In genomic region chr1:70204578-70204977, GRCh38 we compare ENCODE assay signal across 8 cellular contexts. TPM values are rescaled to one million over a fixed set of nuclear protein-coding genes. Genes with fewer than 3 reads are reported as not detected.
DNase-seq lines count a peak whose midpoint lies in the region; ATAC-seq, FAIRE-seq and TF ChIP-seq lines count a peak whose summit lies in the region.

No MANE protein-coding gene starts in this region.

- 1% methylated on average over 3 of the region's 3 CpGs for WGBS in pancreas, 2 donors

- H3K36me3 ChIP-seq in OCI-LY7 (ENCODE audit: insufficient read depth, low read length) (peaks cover 24% of the 10 kb centered on the region), pancreas (no peaks in the 10 kb centered on the region)

- H3K27me3 ChIP-seq in pancreas = no peaks in the 10 kb centered on the region

- H4K20me1 ChIP-seq in OCI-LY7 (ENCODE audit: insufficient read depth, low read length) = peaks cover 3% of the 10 kb centered on the region; the same call in 1 of the 2 replicates

- H3K4me1 ChIP-seq in OCI-LY7 (ENCODE audit: insufficient read depth, low read length, poor library complexity, severe bottlenecking) (peaks cover 52% of the 10 kb centered on the region), pancreas (peaks cover 0 to 26% (median 21%) of the 10 kb centered on the region in 3 donors)

- H3K9me2 ChIP-seq in OCI-LY7 (ENCODE audit: insufficient read depth, low read length) = no peaks in the 10 kb centered on the region

- no peak overlapping the region for H3K27ac ChIP-seq in OCI-LY7 (ENCODE audit: low read depth, low read length, poor library complexity, severe bottlenecking)
- H3K27ac ChIP-seq in epithelial cell of prostate = peak overlapping the region; percentile 78
- peak overlapping the region in 1 of 4 donors; percentile 87 for H3K27ac ChIP-seq in pancreas

- intact Hi-C loops in OCI-LY7 (cut with micrococcal nuclease; ENCODE audit: unreplicated experiment) (no loop called here), pancreas (cut with DNase I) (no loop called here)

- TF ChIP-seq CTCF in OCI-LY7 (conservative IDR thresholded peaks at IDR 0.05; ENCODE audit: low read length) (no peak), pancreas (IDR thresholded peaks at IDR 0.05) (no peak)

- no peak for FAIRE-seq in pancreas (lab: Jason Lieb, UNC)

- H3K9me3 ChIP-seq in OCI-LY7 (ENCODE audit: low read length) = no peaks in the 10 kb centered on the region
- no peaks in the 10 kb centered on the region for H3K9me3 ChIP-seq in pancreas

- DNase-seq in OCI-LY7 (ENCODE audit: low spot score) (peak; percentile 16), epithelial cell of prostate (ENCODE audit: low read depth, low spot score) (no peak), pancreas (no peak), left lobe of liver (ENCODE audit: low spot score) (no peak), germinal center (ENCODE audit: low spot score) (no peak), NCI-H1436 treated with DMSO at 0.1 percent for 48 hours (lab: John Stamatoyannopoulos, UW) (no peak)

- BruUV-seq in OCI-LY7 (replicated peaks; lab: Mats Ljungman, UMichigan) = no TSS peak

- CTCF ChIA-PET in OCI-LY7 (lab: Charles Lee; ENCODE audit: unreplicated experiment) = no interaction called here

- H3K4me3 ChIP-seq in GM08714 (ENCODE audit: low read length) (peak overlapping the region; percentile 96), OCI-LY7 (ENCODE audit: low read depth, low read length, poor library complexity, severe bottlenecking) (peak overlapping the region; percentile 76), pancreas (peak overlapping the region; percentile 37 to 70 (median 50))

- ATAC-seq in pancreas = peak in 2 of 4 donors; percentile 8
- ATAC-seq in left lobe of liver = no peak
- no peak for ATAC-seq in GM21825 (IDR thresholded peaks at IDR 0.05; ENCODE audit: unreplicated experiment)

- H3K79me2 ChIP-seq in OCI-LY7 (ENCODE audit: insufficient read depth, low read depth, low read length) = peaks cover 95% of the 10 kb centered on the region

- peak overlapping the region; percentile 55; the same call in 1 of the 2 replicates for H2AFZ ChIP-seq in OCI-LY7 (ENCODE audit: low read length)

- POLR2A ChIA-PET in OCI-LY7 (lab: Charles Lee) = interaction anchor here (0.9 to 8.7 kb wide), 6 partner anchors 10 to 207 kb away, joined by 3 to 92 read pairs (median 6); partner anchors contain the start of genes CTH and SRSF11

- H3K4me2 ChIP-seq in OCI-LY7 (ENCODE audit: low read length) = peak overlapping the region; percentile 64

RNA-seq across cellular contexts. Expression of gene LRRC40, which starts 0.8 kb away (rescaled TPM):
- total RNA-seq in OCI-LY7 (2014; rRNA removed; shearing (Covaris generic)) = 20.1 and 20.3 TPM in 2 replicates
- total RNA-seq in OCI-LY7 (2022) = 22.0 and 23.5 TPM in 2 replicates
- total RNA-seq in pancreas = 1 to 10 TPM; 2.8 to 5.6 (median 3.8) TPM
- polyA plus RNA-seq in pancreas = 1 to 10 TPM; 3.3 to 5.7 TPM
- total RNA-seq in left lobe of liver = 8.3 TPM

RNA-seq across cellular contexts. Expression of gene SRSF11, which starts 16.6 kb away (rescaled TPM):
- total RNA-seq in OCI-LY7 (2014; rRNA removed; shearing (Covaris generic)) = 165 and 198 TPM in 2 replicates
- 245 and 265 TPM in 2 replicates for total RNA-seq in OCI-LY7 (2022)
- total RNA-seq in pancreas = 10 to 100 TPM; 35.4 to 81.8 (median 68.1) TPM
- 100 to 1,000 TPM; 145 to 252 TPM for polyA plus RNA-seq in pancreas
- 54.7 TPM for total RNA-seq in left lobe of liver
